ENCODE assay signal across 8 cellular contexts in the genomic region with DNA sequence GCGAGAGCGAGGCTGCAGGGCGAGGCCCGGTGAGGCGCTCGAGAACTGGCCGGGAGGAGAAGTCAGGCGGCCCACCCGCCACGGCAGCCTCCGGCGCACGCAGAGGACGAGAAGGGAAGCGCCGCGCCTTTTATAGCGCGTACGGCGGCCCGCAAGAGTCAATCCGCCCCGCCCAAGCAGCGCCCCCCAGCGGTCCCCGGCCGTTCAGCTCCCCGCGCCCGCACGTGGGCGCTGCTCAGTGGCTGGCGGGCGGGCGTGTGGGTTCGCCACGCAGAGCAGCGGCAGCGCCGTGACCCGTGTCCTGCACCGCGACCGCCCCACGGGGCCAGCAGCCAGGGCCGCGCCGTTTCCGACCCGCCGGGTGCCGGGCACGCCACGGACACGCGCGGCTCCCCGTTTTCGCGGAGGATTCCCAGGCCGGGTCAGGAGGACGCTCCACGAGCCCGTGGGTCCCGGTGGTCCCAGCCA. TPM values are rescaled to one million over a fixed set of nuclear protein-coding genes. Genes with fewer than 3 reads are reported as not detected.
A peak's percentile ranks its signal among the peaks of the same experiment; 100 is the strongest.
DNase-seq lines count a peak whose midpoint lies in the region; ATAC-seq and TF ChIP-seq lines count a peak whose summit lies in the region.

No MANE protein-coding gene starts in this region.

- TF ChIP-seq POLR2A in GM19099 (IDR thresholded peaks at IDR 0.05; ENCODE audit: extremely low read depth, insufficient read length, low read depth) = peak; percentile 100

- peak overlapping the region; percentile 100 for H3K4me3 ChIP-seq in BE2C (ENCODE audit: low read depth, low read length)

- intact Hi-C loops in activated CD8-positive, alpha-beta T cell treated with anti-CD3 and anti-CD28 coated beads for 36 hours (cut with micrococcal nuclease) = no loop called here

- peaks cover 39% of the 10 kb centered on the region for H3K36me3 Mint-ChIP-seq in activated CD8-positive, alpha-beta T cell treated with anti-CD3 and anti-CD28 coated beads for 36 hours (ENCODE audit: low read depth)
- peaks cover 15% of the 10 kb centered on the region for H3K36me3 Mint-ChIP-seq in memory B cell

- CTCF ChIA-PET in activated CD8-positive, alpha-beta T cell treated with anti-CD3 and anti-CD28 coated beads for 36 hours (lab: Charles Lee) = interaction anchor here (0.9 to 4.4 kb wide), 8 partner anchors 10 to 180 kb away, joined by 3 to 15 read pairs (median 3); no protein-coding TSS in a partner anchor

- peak; percentile 67 for TF ChIP-seq CTCF in BE2C (IDR thresholded peaks at IDR 0.05; ENCODE audit: low read depth, low read length)
- TF ChIP-seq CTCF in activated CD8-positive, alpha-beta T cell treated with anti-CD3 and anti-CD28 coated beads for 36 hours (IDR thresholded peaks at IDR 0.05) = peak; percentile 90

- H3K27ac Mint-ChIP-seq in activated CD8-positive, alpha-beta T cell treated with anti-CD3 and anti-CD28 coated beads for 36 hours = no peak overlapping the region
- H3K27ac Mint-ChIP-seq in memory B cell = peak overlapping the region; percentile 89

- no peaks in the 10 kb centered on the region for H3K27me3 Mint-ChIP-seq in activated CD8-positive, alpha-beta T cell treated with anti-CD3 and anti-CD28 coated beads for 36 hours
- no peaks in the 10 kb centered on the region for H3K27me3 Mint-ChIP-seq in memory B cell

- POLR2A ChIA-PET in activated CD8-positive, alpha-beta T cell treated with anti-CD3 and anti-CD28 coated beads for 36 hours (lab: Charles Lee) = interaction anchor here (0.5 to 5.6 kb wide), 32 partner anchors 8 to 401 kb away, joined by 3 to 44 read pairs (median 4); a partner anchor contains a TSS

- no peaks in the 10 kb centered on the region; the same call in 1 of the 2 replicates for H3K9me3 ChIP-seq in BE2C

- H3K27me3 ChIP-seq in BE2C = no peaks in the 10 kb centered on the region

- H3K9me3 Mint-ChIP-seq in activated CD8-positive, alpha-beta T cell treated with anti-CD3 and anti-CD28 coated beads for 36 hours = no peaks in the 10 kb centered on the region
- no peaks in the 10 kb centered on the region for H3K9me3 Mint-ChIP-seq in memory B cell

- ATAC-seq in HG03442 (IDR thresholded peaks at IDR 0.05; ENCODE audit: unreplicated experiment) = peak; percentile 71
- ATAC-seq in activated CD8-positive, alpha-beta T cell treated with anti-CD3 and anti-CD28 coated beads for 36 hours = peak; percentile 77
- ATAC-seq in memory B cell (ENCODE audit: low read depth) = peak; percentile 72

- peak overlapping the region; percentile 100 for H3K4me3 Mint-ChIP-seq in activated CD8-positive, alpha-beta T cell treated with anti-CD3 and anti-CD28 coated beads for 36 hours
- H3K4me3 Mint-ChIP-seq in memory B cell = peak overlapping the region; percentile 95

- DNase-seq in BE2C (peak; percentile 93), NCI-H774 (lab: John Stamatoyannopoulos, UW) (peak; percentile 84), memory B cell (ENCODE audit: low spot score in 2 of 2) (peak; percentile 97 to 99)
- DNase-seq in activated CD8-positive, alpha-beta T cell treated with anti-CD3 and anti-CD28 coated beads for 36 hours = peak; percentile 90
- DNase-seq in effector CD4-positive, alpha-beta T cell = peak; percentile 86
- peak; percentile 86 to 90 (median 87) for DNase-seq in stimulated activated CD4-positive, alpha-beta T cell treated with anti-CD3 and anti-CD28 coated beads, TNF-alpha, amount 100 ng/mL, for 48 hours (ENCODE audit: low read depth in 3 of 3)

- peaks cover 44% of the 10 kb centered on the region for H3K36me3 ChIP-seq in BE2C

- peaks cover 4% of the 10 kb centered on the region for H3K4me1 ChIP-seq in BE2C

- peaks cover 46% of the 10 kb centered on the region for H3K4me1 Mint-ChIP-seq in activated CD8-positive, alpha-beta T cell treated with anti-CD3 and anti-CD28 coated beads for 36 hours (ENCODE audit: low read depth)
- peaks cover 12% of the 10 kb centered on the region for H3K4me1 Mint-ChIP-seq in memory B cell

RNA-seq across cellular contexts. Expression of a gene that starts 14.6 kb away (rescaled TPM):
- polyA plus RNA-seq in BE2C (2012; ENCODE audit: insufficient read depth, insufficient read length, low read depth) = not detected
- total RNA-seq in activated CD8-positive, alpha-beta T cell treated with anti-CD3 and anti-CD28 coated beads for 36 hours = 1 to 10 TPM; 2.6 to 3.2 TPM

RNA-seq across cellular contexts. Expression of a gene that starts 15.7 kb away (rescaled TPM):
- 119 TPM for polyA plus RNA-seq in BE2C (2012; ENCODE audit: insufficient read depth, insufficient read length, low read depth)
- total RNA-seq in activated CD8-positive, alpha-beta T cell treated with anti-CD3 and anti-CD28 coated beads for 36 hours = under 1 TPM in 1 of 2 experiments, not detected in 1; 0.14 TPM

RNA-seq across cellular contexts. Expression of a gene that starts 20.2 kb away (rescaled TPM):
- polyA plus RNA-seq in BE2C (2012; ENCODE audit: insufficient read depth, insufficient read length, low read depth) = not detected
- not detected for total RNA-seq in activated CD8-positive, alpha-beta T cell treated with anti-CD3 and anti-CD28 coated beads for 36 hours

RNA-seq across cellular contexts. Expression of a gene that starts 29.9 kb away (rescaled TPM):
- polyA plus RNA-seq in BE2C (2012; ENCODE audit: insufficient read depth, insufficient read length, low read depth) = not detected
- total RNA-seq in activated CD8-positive, alpha-beta T cell treated with anti-CD3 and anti-CD28 coated beads for 36 hours = not detected

RNA-seq across cellular contexts. Expression of a gene that starts 36.2 kb away (rescaled TPM):
- polyA plus RNA-seq in BE2C (2012; ENCODE audit: insufficient read depth, insufficient read length, low read depth) = not detected
- not detected for total RNA-seq in activated CD8-positive, alpha-beta T cell treated with anti-CD3 and anti-CD28 coated beads for 36 hours

Comparison
In these comparisons a context has a peak if more than half of its experiments do, and no peak if none do; other contexts are left out.
1. Peak in every context shown above with its lines: DNase-seq, ATAC-seq and H3K4me3 ChIP-seq.